1 cellular context compared by ENCODE assay signal in genomic region chr10:5556576-5556975, GRCh38.
TF ChIP-seq lines count a peak whose summit lies in the region.

No MANE protein-coding gene starts in this region.

TF ChIP-seq in K562, 482 proteins besides CTCF, POLR2A, EP300 and RAD21:
- TF ChIP-seq SUPT5H (IDR thresholded peaks at IDR 0.05) (no peak), ZNF347 (CRISPR knock-in tag; IDR thresholded peaks at IDR 0.05; ENCODE audit: low read depth) (no peak), CREBBP (IDR thresholded peaks at IDR 0.05; ENCODE audit: low read depth, low read length) (no peak), MAFF (IDR thresholded peaks at IDR 0.05; ENCODE audit: low read length) (0 out of 2 replicates have a peak, but pooled peaks have one; percentile 2), SETDB1 (IDR thresholded peaks at IDR 0.05; ENCODE audit: low read length) (no peak), MYBL2 (IDR thresholded peaks at IDR 0.05; ENCODE audit: low read depth) (no peak), MYBL2 (CRISPR knock-in tag; IDR thresholded peaks at IDR 0.05; ENCODE audit: borderline replicate concordance) (no peak), SRF (CRISPR knock-in tag; IDR thresholded peaks at IDR 0.05) (peak in 1 of 2 experiments; percentile 38; a peak in 1 of 4 replicates), C11orf30 (IDR thresholded peaks at IDR 0.05; ENCODE audit: low read depth) (peak; percentile 14; the same call in 1 of the 2 replicates), NR2C2 (CRISPR knock-in tag; IDR thresholded peaks at IDR 0.05) (no peak), NR2C2 (tag; IDR thresholded peaks at IDR 0.05) (peak; percentile 53; the same call in 1 of the 2 replicates), ARID1B (IDR thresholded peaks at IDR 0.05) (no peak), NR2C1 (IDR thresholded peaks at IDR 0.05) (no peak), NR2C1 (tag; IDR thresholded peaks at IDR 0.05) (peak; percentile 54; the same call in 1 of the 2 replicates), ZNF184 (CRISPR knock-in tag; IDR thresholded peaks at IDR 0.05) (no peak), NUFIP1 (IDR thresholded peaks at IDR 0.05; ENCODE audit: partially characterized antibody) (no peak), MED1 (CRISPR knock-in tag; IDR thresholded peaks at IDR 0.05; ENCODE audit: borderline replicate concordance) (no peak), KHSRP (IDR thresholded peaks at IDR 0.05) (no peak)
- TF ChIP-seq, protein P1, sequence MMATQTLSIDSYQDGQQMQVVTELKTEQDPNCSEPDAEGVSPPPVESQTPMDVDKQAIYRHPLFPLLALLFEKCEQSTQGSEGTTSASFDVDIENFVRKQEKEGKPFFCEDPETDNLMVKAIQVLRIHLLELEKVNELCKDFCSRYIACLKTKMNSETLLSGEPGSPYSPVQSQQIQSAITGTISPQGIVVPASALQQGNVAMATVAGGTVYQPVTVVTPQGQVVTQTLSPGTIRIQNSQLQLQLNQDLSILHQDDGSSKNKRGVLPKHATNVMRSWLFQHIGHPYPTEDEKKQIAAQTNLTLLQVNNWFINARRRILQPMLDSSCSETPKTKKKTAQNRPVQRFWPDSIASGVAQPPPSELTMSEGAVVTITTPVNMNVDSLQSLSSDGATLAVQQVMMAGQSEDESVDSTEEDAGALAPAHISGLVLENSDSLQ (IDR thresholded peaks at IDR 0.05): peak; percentile 61
- TF ChIP-seq, protein P2, sequence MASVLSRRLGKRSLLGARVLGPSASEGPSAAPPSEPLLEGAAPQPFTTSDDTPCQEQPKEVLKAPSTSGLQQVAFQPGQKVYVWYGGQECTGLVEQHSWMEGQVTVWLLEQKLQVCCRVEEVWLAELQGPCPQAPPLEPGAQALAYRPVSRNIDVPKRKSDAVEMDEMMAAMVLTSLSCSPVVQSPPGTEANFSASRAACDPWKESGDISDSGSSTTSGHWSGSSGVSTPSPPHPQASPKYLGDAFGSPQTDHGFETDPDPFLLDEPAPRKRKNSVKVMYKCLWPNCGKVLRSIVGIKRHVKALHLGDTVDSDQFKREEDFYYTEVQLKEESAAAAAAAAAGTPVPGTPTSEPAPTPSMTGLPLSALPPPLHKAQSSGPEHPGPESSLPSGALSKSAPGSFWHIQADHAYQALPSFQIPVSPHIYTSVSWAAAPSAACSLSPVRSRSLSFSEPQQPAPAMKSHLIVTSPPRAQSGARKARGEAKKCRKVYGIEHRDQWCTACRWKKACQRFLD (CRISPR knock-in tag; IDR thresholded peaks at IDR 0.05): no peak
- TF ChIP-seq, protein P3, sequence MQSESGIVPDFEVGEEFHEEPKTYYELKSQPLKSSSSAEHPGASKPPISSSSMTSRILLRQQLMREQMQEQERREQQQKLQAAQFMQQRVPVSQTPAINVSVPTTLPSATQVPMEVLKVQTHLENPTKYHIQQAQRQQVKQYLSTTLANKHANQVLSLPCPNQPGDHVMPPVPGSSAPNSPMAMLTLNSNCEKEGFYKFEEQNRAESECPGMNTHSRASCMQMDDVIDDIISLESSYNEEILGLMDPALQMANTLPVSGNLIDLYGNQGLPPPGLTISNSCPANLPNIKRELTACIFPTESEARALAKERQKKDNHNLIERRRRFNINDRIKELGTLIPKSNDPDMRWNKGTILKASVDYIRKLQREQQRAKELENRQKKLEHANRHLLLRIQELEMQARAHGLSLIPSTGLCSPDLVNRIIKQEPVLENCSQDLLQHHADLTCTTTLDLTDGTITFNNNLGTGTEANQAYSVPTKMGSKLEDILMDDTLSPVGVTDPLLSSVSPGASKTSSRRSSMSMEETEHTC (IDR thresholded peaks at IDR 0.05): no peak
